In genomic region chr13:53336441-53337160, GRCh38 we compare ENCODE assay signal across 24 cellular contexts.
"Had no signal": no experiment of that assay in that cellular context is flagged by ENCODE, and none has a peak within 500 bp of the region (broad histone marks: within the 10 kb centered on the region; RNA-seq: fewer than 3 reads in every experiment).

No MANE protein-coding gene starts in this region.

- H3K4me3 ChIP-seq: left ventricle myocardium inferior, lung, mucosa of descending colon, pancreas, prostate gland, skin epidermis, stomach, testis, thyroid gland, transverse colon, upper lobe of left lung, vagina had no signal

- H3K4me1 ChIP-seq: left ventricle myocardium inferior, pancreas, prostate gland, stomach, testis, thyroid gland, transverse colon, upper lobe of left lung, vagina had no signal

- H3K27ac ChIP-seq: left ventricle myocardium inferior, pancreas, prostate gland, skin epidermis, stomach, testis, thyroid gland, transverse colon, upper lobe of left lung, vagina had no signal

- H3K27me3 ChIP-seq: pancreas, stomach, testis, thyroid gland, transverse colon, upper lobe of left lung, vagina had no signal

- H3K36me3 ChIP-seq: left ventricle myocardium inferior, pancreas, prostate gland, stomach, thyroid gland, transverse colon, upper lobe of left lung, vagina had no signal

- DNase-seq: islet precursor cell; left ventricle myocardium inferior; midbrain; mucosa of descending colon; naive thymus-derived CD4-positive, alpha-beta T cell; pancreas; posterior cingulate gyrus; retina; right cardiac atrium; stimulated activated CD4-positive, alpha-beta T cell treated with anti-CD3 and anti-CD28 coated beads, Interleukin-12 subunit alpha, Interleukin-12 subunit beta, amount 100 ng/mL, for 4 hours; stimulated activated CD4-positive, alpha-beta T cell treated with anti-CD3 and anti-CD28 coated beads, Interleukin-15, amount 100 ng/mL, for 24 hours; stimulated activated CD4-positive, alpha-beta T cell treated with anti-CD3 and anti-CD28 coated beads, Interleukin-2, amount 100 ng/mL, for 24 hours; stimulated activated CD4-positive, alpha-beta T cell treated with anti-CD3 and anti-CD28 coated beads, Interleukin-4, amount 100 ng/mL, for 1 hour; stimulated activated naive B cell treated with anti-CD40 and anti-IgM and Interleukin-4, amounts not matched to agents 10 μg/mL and 1 μg/mL and 100 μg/mL, for 72 hours; stimulated activated naive CD8-positive, alpha-beta T cell treated with anti-CD3 and anti-CD28 coated beads, Interleukin-15, Interleukin-2, amounts not matched to agents 100 U/mL and 50 U/mL, for 24 hours; stomach; testis; thyroid gland; transverse colon; upper lobe of left lung had no signal
